Comparison of ENCODE assay signal across 9 cellular contexts in the genomic region with DNA sequence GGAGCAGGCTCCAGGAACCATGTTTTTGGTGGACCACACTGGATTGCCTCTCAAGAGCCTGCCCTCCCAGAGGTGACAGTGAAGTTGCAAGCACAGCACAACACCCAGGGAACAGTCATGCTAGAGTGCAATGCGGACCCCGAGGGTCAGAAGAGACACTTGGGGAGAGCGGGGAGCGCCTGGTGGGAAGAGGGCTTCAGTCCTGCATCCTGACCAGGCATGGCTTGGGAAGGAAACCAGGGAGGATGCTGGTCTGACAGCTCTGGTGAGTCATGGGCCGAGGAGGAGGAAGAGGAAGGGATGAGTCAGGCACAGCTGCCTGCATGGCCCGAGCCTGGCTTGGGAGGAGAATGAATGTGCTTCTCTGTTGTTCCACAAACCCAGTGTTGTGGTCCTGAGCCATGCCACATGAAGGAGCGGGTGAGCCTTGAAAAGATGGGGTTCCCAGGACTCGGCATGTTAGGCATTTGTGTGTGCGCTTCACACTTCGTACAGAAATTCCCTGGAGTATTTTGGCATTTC. TPM values are rescaled to one million over a fixed set of nuclear protein-coding genes. Genes with fewer than 3 reads are reported as not detected.
DNase-seq lines count a peak whose midpoint lies in the region; ATAC-seq and FAIRE-seq lines count a peak whose summit lies in the region.
"Had no signal": no experiment of that assay in that cellular context is flagged by ENCODE, and none has a peak within 500 bp of the region (broad histone marks: within the 10 kb centered on the region; RNA-seq: fewer than 3 reads in every experiment).

No MANE protein-coding gene starts in this region.

- peaks cover 0 to 5% of the 10 kb centered on the region in 2 donors for H3K4me1 ChIP-seq in small intestine (ENCODE audit: control insufficient read depth in 2 of 2, insufficient read depth in 1 of 2, low read depth in 1 of 2, low read length in 1 of 2)

- no peak for FAIRE-seq in small intestine (lab: Jason Lieb, UNC)
- FAIRE-seq: TTC549 had no signal

- H3K36me3 ChIP-seq in H7 (replicated peaks; ENCODE audit: control insufficient read depth, insufficient read depth, low read length): no peaks in the 10 kb centered on the region
- H3K36me3 ChIP-seq in small intestine (ENCODE audit: control insufficient read depth in 2 of 2, insufficient read depth in 2 of 2, low read length in 2 of 2): no peaks in the 10 kb centered on the region

- H3K27me3 ChIP-seq in H7 (ENCODE audit: control insufficient read depth, insufficient read depth, low read length): no peaks in the 10 kb centered on the region
- no peaks in the 10 kb centered on the region for H3K27me3 ChIP-seq in small intestine (ENCODE audit: control insufficient read depth in 2 of 2, insufficient read depth in 2 of 2, low read length in 2 of 2)

- 51 to 75% (median 53%) methylated on average over 10 of the region's 10 CpGs for WGBS in small intestine, 3 donors

- H3K27ac ChIP-seq in small intestine (ENCODE audit: low read depth in 1 of 2, low read length in 1 of 2): peak overlapping the region in 1 of 2 donors; percentile 91

- DNase-seq in H7 (peak; percentile 49), SKM-1 (lab: John Stamatoyannopoulos, UW; ENCODE audit: unreplicated experiment) (peak; percentile 57), astrocyte of the hippocampus (ENCODE audit: low read depth, low spot score) (peak; percentile 95), iPS-NIHi7 (ENCODE audit: extremely low spot score) (peak; percentile 56), small intestine (peak; percentile 40), NCI-H2107 (lab: John Stamatoyannopoulos, UW) (no peak)

- no peak overlapping the region for H3K4me3 ChIP-seq in H7 (ENCODE audit: insufficient read depth, low read depth, low read length)
- no peak overlapping the region for H3K4me3 ChIP-seq in small intestine (ENCODE audit: low read depth in 1 of 2, low read length in 2 of 2)

- ATAC-seq in HG02973 (IDR thresholded peaks at IDR 0.05; ENCODE audit: unreplicated experiment) (no peak), GM19455 (IDR thresholded peaks at IDR 0.05; ENCODE audit: unreplicated experiment) (no peak)

- no peaks in the 10 kb centered on the region for H3K9me3 ChIP-seq in small intestine (ENCODE audit: control insufficient read depth, low read depth)

RNA-seq across cellular contexts. Expression of a gene that starts 29.5 kb away (rescaled TPM):
- total RNA-seq in H7 (2014; rRNA removed; shearing (Covaris generic)): not detected in 2 replicates
- polyA plus RNA-seq in small intestine: 1 to 10 TPM in 2 of 3 donors, under 1 TPM in 1; 0.04 to 8.6 (median 3.8) TPM

RNA-seq across cellular contexts. Expression of a gene that starts 41.1 kb away (rescaled TPM):
- total RNA-seq in H7 (2014; rRNA removed; shearing (Covaris generic)): 0.37 TPM in 1 of 2 replicates, not detected in the other
- under 1 TPM; 0.45 to 0.81 (median 0.51) TPM for polyA plus RNA-seq in small intestine

RNA-seq across cellular contexts. Expression of a gene that starts 44.4 kb away (rescaled TPM):
- total RNA-seq in H7 (2014; rRNA removed; shearing (Covaris generic)): 30.2 and 33.4 TPM in 2 replicates
- 1 to 10 TPM; 1.1 to 7.6 (median 7.0) TPM for polyA plus RNA-seq in small intestine

RNA-seq across cellular contexts. Expression of a gene that starts 44.9 kb away (rescaled TPM):
- total RNA-seq in H7 (2014; rRNA removed; shearing (Covaris generic)): 177 and 188 TPM in 2 replicates
- 10 to 100 TPM; 44.7 to 51.9 (median 49.2) TPM for polyA plus RNA-seq in small intestine

RNA-seq across cellular contexts. Expression of a gene that starts 46.4 kb away (rescaled TPM):
- total RNA-seq in H7 (2014; rRNA removed; shearing (Covaris generic)): not detected in 2 replicates
- not detected for polyA plus RNA-seq in small intestine
